In genomic region chr12:29782821-29783772, GRCh38 we compare ENCODE assay signal across 8 cellular contexts. TPM values are rescaled to one million over a fixed set of nuclear protein-coding genes. Genes with fewer than 3 reads are reported as not detected.
DNase-seq lines count a peak whose midpoint lies in the region; ATAC-seq and TF ChIP-seq lines count a peak whose summit lies in the region.

No MANE protein-coding gene starts in this region.

- H3K4me3 Mint-ChIP-seq in T-helper 1 cell treated with Interleukin-12 subunit alpha and Interleukin-12 subunit beta and Interleukin-4 antibody, amounts not matched to agents 30 μg/mL and 1 μg/mL, for 36 hours, result peak overlapping the region; percentile 63
- peak overlapping the region; percentile 79 for H3K4me3 Mint-ChIP-seq in glutamatergic neuron (ENCODE audit: unreplicated experiment)

- no peaks in the 10 kb centered on the region for H3K36me3 ChIP-seq in osteoblast (ENCODE audit: insufficient read depth, low read length)

- H4K20me1 ChIP-seq in osteoblast (ENCODE audit: insufficient read depth, low read length), result no peaks in the 10 kb centered on the region

- H3K4me1 ChIP-seq in osteoblast (ENCODE audit: insufficient read depth, low read length), result peaks cover 11% of the 10 kb centered on the region

- peak overlapping the region; percentile 91 for H2AFZ ChIP-seq in osteoblast (ENCODE audit: low read length)

- H3K27me3 Mint-ChIP-seq in T-helper 1 cell treated with Interleukin-12 subunit alpha and Interleukin-12 subunit beta and Interleukin-4 antibody, amounts not matched to agents 30 μg/mL and 1 μg/mL, for 36 hours (ENCODE audit: low read depth), result peaks cover 58% of the 10 kb centered on the region
- no peaks in the 10 kb centered on the region for H3K27me3 Mint-ChIP-seq in glutamatergic neuron (ENCODE audit: unreplicated experiment)

- H3K36me3 Mint-ChIP-seq in T-helper 1 cell treated with Interleukin-12 subunit alpha and Interleukin-12 subunit beta and Interleukin-4 antibody, amounts not matched to agents 30 μg/mL and 1 μg/mL, for 36 hours (ENCODE audit: low read depth), result no peaks in the 10 kb centered on the region
- H3K36me3 Mint-ChIP-seq in glutamatergic neuron (ENCODE audit: unreplicated experiment), result no peaks in the 10 kb centered on the region

- peak overlapping the region; percentile 95 for H3K4me2 ChIP-seq in osteoblast (ENCODE audit: insufficient read depth, low read length)

- H3K79me2 ChIP-seq in osteoblast (ENCODE audit: insufficient read depth, low read length), result peaks cover 36% of the 10 kb centered on the region

- no peak for DNase-seq in T-helper 1 cell
- peak; percentile 44 for DNase-seq in glutamatergic neuron
- DNase-seq in osteoblast (ENCODE audit: insufficient read length, low spot score, missing footprints), result peak; percentile 90
- no peak for DNase-seq in NAMALWA (ENCODE audit: low spot score)
- no peak for DNase-seq in amniotic stem cell (lab: John Stamatoyannopoulos, UW)

- H3K4me1 Mint-ChIP-seq in T-helper 1 cell treated with Interleukin-12 subunit alpha and Interleukin-12 subunit beta and Interleukin-4 antibody, amounts not matched to agents 30 μg/mL and 1 μg/mL, for 36 hours (ENCODE audit: low read depth), result peaks cover 11% of the 10 kb centered on the region
- H3K4me1 Mint-ChIP-seq in glutamatergic neuron (ENCODE audit: low read depth, unreplicated experiment), result peaks cover 4% of the 10 kb centered on the region

- H3K4me3 ChIP-seq in osteoblast (ENCODE audit: insufficient read depth, low read length), result peak overlapping the region; percentile 86

- H3K27me3 ChIP-seq in osteoblast (ENCODE audit: insufficient read depth, low read length), result peaks cover 24% of the 10 kb centered on the region

- peak; percentile 22 for ATAC-seq in HG03175 (IDR thresholded peaks at IDR 0.05; ENCODE audit: unreplicated experiment)

- H3K27ac Mint-ChIP-seq in T-helper 1 cell treated with Interleukin-12 subunit alpha and Interleukin-12 subunit beta and Interleukin-4 antibody, amounts not matched to agents 30 μg/mL and 1 μg/mL, for 36 hours, result no peak overlapping the region
- no peak overlapping the region for H3K27ac Mint-ChIP-seq in glutamatergic neuron (ENCODE audit: unreplicated experiment)

- H3K9me3 Mint-ChIP-seq in T-helper 1 cell treated with Interleukin-12 subunit alpha and Interleukin-12 subunit beta and Interleukin-4 antibody, amounts not matched to agents 30 μg/mL and 1 μg/mL, for 36 hours, result no peaks in the 10 kb centered on the region
- H3K9me3 Mint-ChIP-seq in glutamatergic neuron (ENCODE audit: unreplicated experiment), result peaks cover 2% of the 10 kb centered on the region

- H3K9me3 ChIP-seq in osteoblast (ENCODE audit: low read depth, low read length), result no peaks in the 10 kb centered on the region

- TF ChIP-seq CTCF in VCaP (conservative IDR thresholded peaks at IDR 0.05) (peak; percentile 43; the same call in 1 of the 2 replicates), glutamatergic neuron (IDR thresholded peaks at IDR 0.05; ENCODE audit: partially characterized antibody, unreplicated experiment) (no peak), osteoblast (IDR thresholded peaks at IDR 0.05; ENCODE audit: extremely low read depth, low read depth, low read length) (no peak)

- peak overlapping the region; percentile 67 for H3K27ac ChIP-seq in VCaP
- peak overlapping the region; percentile 83 for H3K27ac ChIP-seq in osteoblast (ENCODE audit: low read depth, low read length)

RNA-seq across cellular contexts. Expression of gene TMTC1, which starts 0.6 kb away (rescaled TPM):
- 1.4 TPM for total RNA-seq in glutamatergic neuron (ENCODE audit: unreplicated experiment)
- 50.3 and 69.2 TPM in 2 replicates for total RNA-seq in osteoblast

Comparison
In these comparisons a context has a peak if more than half of its experiments do, and no peak if none do; other contexts are left out.
1. DNase-seq: peak in glutamatergic neuron (single experiment) and osteoblast (single experiment); none in T-helper 1 cell (0 of 5), NAMALWA (single experiment) and amniotic stem cell (single experiment).
2. RNA of gene TMTC1, which starts 0.6 kb away (total RNA-seq): 50.3 to 69.2 TPM in osteoblast; 1.4 TPM in glutamatergic neuron (single experiment); every median in the first group is over 10 times any median in the second.